In the genomic region with DNA sequence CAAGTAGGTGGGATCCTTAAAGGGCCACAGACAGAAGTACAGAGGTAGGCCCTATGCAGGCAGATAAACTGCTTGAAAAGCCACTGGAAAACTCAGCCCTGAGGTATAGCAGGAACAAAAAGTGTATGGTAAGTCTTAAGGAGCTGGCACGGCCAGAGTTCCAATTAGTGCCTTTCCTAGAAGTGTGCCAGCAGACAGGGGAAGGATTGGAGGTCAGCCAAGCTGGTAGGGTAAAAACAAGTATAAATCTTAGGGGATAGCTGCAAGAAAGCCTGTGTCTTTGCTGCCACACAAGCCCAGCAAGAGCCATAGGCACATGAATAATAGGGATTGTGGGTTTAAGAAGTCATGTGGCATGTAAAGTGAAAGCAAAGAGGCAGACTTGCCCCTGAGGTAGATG, we compare ENCODE assay signal across 31 cellular contexts.
"Had no signal": no experiment of that assay in that cellular context is flagged by ENCODE, and none has a peak within 500 bp of the region (broad histone marks: within the 10 kb centered on the region; RNA-seq: fewer than 3 reads in every experiment).

No MANE protein-coding gene starts in this region.

- ATAC-seq: activated CD8-positive, alpha-beta T cell treated with anti-CD3 and anti-CD28 coated beads for 36 hours; activated T-cell treated with anti-CD3 and anti-CD28 coated beads, Interleukin-2, amount 50 U/mL, for 72 hours; activated T-helper 17 cell treated with anti-CD3 and anti-CD28 coated beads, Interleukin-2, amount 50 U/mL, for 72 hours had no signal

- H3K4me3 ChIP-seq: PC-9, SJCRH30, SK-N-MC had no signal

- H3K4me1 ChIP-seq: SJCRH30 had no signal

- FAIRE-seq: astrocyte, bronchial epithelial cell, RCC 7860 had no signal

- H3K36me3 ChIP-seq: SJCRH30 had no signal

- DNase-seq: activated CD4-positive, alpha-beta T cell treated with anti-CD3 and anti-CD28 coated beads, Interleukin-2, amount 10 ng/mL, durations not matched to agents 24 days and 14 days; activated CD4-positive, alpha-beta T cell treated with anti-CD3 and anti-CD28 coated beads, Interleukin-2, amount 50 U/mL, for 4 hours; activated CD8-positive, alpha-beta T cell treated with anti-CD3 and anti-CD28 coated beads for 36 hours; activated effector memory CD4-positive, alpha-beta T cell treated with anti-CD3 and anti-CD28 coated beads, Interleukin-2, amount 50 U/mL, for 16 hours; activated naive CD4-positive, alpha-beta T cell; activated naive CD4-positive, alpha-beta T cell treated with anti-CD3 and anti-CD28 coated beads, Interleukin-2, amount 50 U/mL, for 16 hours; activated naive CD8-positive, alpha-beta T cell treated with anti-CD3 and anti-CD28 coated beads for 36 hours; activated T-cell treated with anti-CD3 and anti-CD28 coated beads, Interleukin-2, amount 50 U/mL, for 1 hour; activated T-cell treated with anti-CD3 and anti-CD28 coated beads, Interleukin-2, amount 50 U/mL, for 72 hours; amygdala; caudate nucleus; cerebellar nuclear complex; Karpas-422; KBM-7; MV-4-11; NCI-H1092; NCI-H1417 treated with DMSO at 0.1 percent for 48 hours; NCI-H187 treated with DMSO at 0.1 percent for 48 hours; NCI-H2081; NCI-H345; NCI-H524 treated with DMSO at 0.1 percent for 48 hours; NK-92 treated with Interleukin-12 subunit alpha and Interleukin-12 subunit beta, amount 100 ng/mL, for 24 hours; PC-9; Right ventricle myocardium superior; SJCRH30; T1000 had no signal

- H3K4me2 ChIP-seq: PC-9 had no signal

- H3K9me3 ChIP-seq: SJCRH30 had no signal

- H2AFZ ChIP-seq: PC-9 had no signal

- H3K27me3 ChIP-seq: SJCRH30 had no signal

- H3K27ac ChIP-seq: PC-9, SJCRH30, SK-N-MC had no signal
